In genomic region chr1:59302297-59302696, GRCh38 we compare ENCODE assay signal across 8 cellular contexts.
"Had no signal": no experiment of that assay in that cellular context is flagged by ENCODE, and none has a peak within 500 bp of the region (broad histone marks: within the 10 kb centered on the region; RNA-seq: fewer than 3 reads in every experiment).

No MANE protein-coding gene starts in this region.

- ATAC-seq: GM12878 had no signal

- FAIRE-seq: G401.6, GM12878, GM12891, GM12892, GM18507, GM19239 had no signal

- H3K4me3 ChIP-seq: GM12878 had no signal

- DNase-seq: GDM1, GF-D8 had no signal
